ENCODE assay signal across 2 cellular contexts in genomic region chr7:139125637-139126036, GRCh38.
TF ChIP-seq lines count a peak whose summit lies in the region.

No MANE protein-coding gene starts in this region.

TF ChIP-seq in A549, 52 proteins besides CTCF, POLR2A, EP300 and RAD21 (continued from another document):
- TF ChIP-seq BCL3 (IDR thresholded peaks at IDR 0.05) (no peak), HES2 (IDR thresholded peaks at IDR 0.05) (no peak), FOXS1 (CRISPR knock-in tag; IDR thresholded peaks at IDR 0.05) (no peak), MAFK (IDR thresholded peaks at IDR 0.05; ENCODE audit: partially characterized antibody) (no peak), NPAS2 (CRISPR knock-in tag; IDR thresholded peaks at IDR 0.05; ENCODE audit: borderline replicate concordance) (no peak), SMC3 (IDR thresholded peaks at IDR 0.05) (no peak), RFX5 (IDR thresholded peaks at IDR 0.05) (no peak), PBX3 (IDR thresholded peaks at IDR 0.05) (no peak), CBX2 (IDR thresholded peaks at IDR 0.05; ENCODE audit: borderline replicate concordance, low read depth) (no peak), EHMT2 (IDR thresholded peaks at IDR 0.05; ENCODE audit: low read depth) (no peak), ZNF302 (CRISPR knock-in tag; IDR thresholded peaks at IDR 0.05) (no peak), E2F6 (IDR thresholded peaks at IDR 0.05; ENCODE audit: borderline replicate concordance, low read depth) (no peak), ATOH8 (CRISPR knock-in tag; IDR thresholded peaks at IDR 0.05; ENCODE audit: low read depth) (no peak), HOXB5 (CRISPR knock-in tag; IDR thresholded peaks at IDR 0.05) (no peak), SREBF2 (IDR thresholded peaks at IDR 0.05) (no peak), POLR2AphosphoS2 (conservative IDR thresholded peaks at IDR 0.05; ENCODE audit: low read length) (no peak)

TF ChIP-seq in GM12878, 131 proteins besides CTCF, POLR2A, EP300 and RAD21 (continued from another document):
- TF ChIP-seq ZNF592 (IDR thresholded peaks at IDR 0.05) (no peak), KLF5 (IDR thresholded peaks at IDR 0.05; ENCODE audit: partially characterized antibody) (no peak), CREM (IDR thresholded peaks at IDR 0.05; ENCODE audit: low read depth) (no peak), RUNX3 (IDR thresholded peaks at IDR 0.05; ENCODE audit: low read length) (no peak), ASH2L (IDR thresholded peaks at IDR 0.05; ENCODE audit: borderline replicate concordance, low read depth) (no peak), EED (IDR thresholded peaks at IDR 0.05; ENCODE audit: low read depth) (no peak), ATF3 (IDR thresholded peaks at IDR 0.05; ENCODE audit: borderline replicate concordance, extremely low read depth, low read depth, low read length) (no peak), MAX (IDR thresholded peaks at IDR 0.05; ENCODE audit: low read depth, low read length) (no peak)
TF ChIP-seq in GM12878: peak in this region for 0.
